In genomic region chr15:89809787-89810148, GRCh38 we compare ENCODE assay signal across 1 cellular context.
A peak's percentile ranks its signal among the peaks of the same experiment; 100 is the strongest.
TF ChIP-seq lines count a peak whose summit lies in the region.

No MANE protein-coding gene starts in this region.

TF ChIP-seq in HepG2, 621 proteins besides CTCF, POLR2A, EP300 and RAD21 (continues in another document):
- TF ChIP-seq ZNF296 (CRISPR knock-in tag; conservative IDR thresholded peaks at IDR 0.05) (no peak), ZNF713 (CRISPR knock-in tag; IDR thresholded peaks at IDR 0.05) (no peak), LBX2 (CRISPR knock-in tag; IDR thresholded peaks at IDR 0.05; ENCODE audit: borderline replicate concordance) (no peak), ATF7 (IDR thresholded peaks at IDR 0.05) (no peak), ATF7 (CRISPR knock-in tag; IDR thresholded peaks at IDR 0.05) (no peak), SOX5 (CRISPR knock-in tag; IDR thresholded peaks at IDR 0.05; ENCODE audit: borderline replicate concordance) (no peak), ZNF33A (CRISPR knock-in tag; IDR thresholded peaks at IDR 0.05; ENCODE audit: borderline replicate concordance) (no peak), SP1 (IDR thresholded peaks at IDR 0.05) (no peak), SP1 (CRISPR knock-in tag; IDR thresholded peaks at IDR 0.05) (0 out of 2 replicates have a peak, but pooled peaks have one; percentile 16), ETV5 (CRISPR knock-in tag; IDR thresholded peaks at IDR 0.05; ENCODE audit: borderline replicate concordance) (no peak), FOXK1 (CRISPR knock-in tag; IDR thresholded peaks at IDR 0.05; ENCODE audit: borderline replicate concordance, low read depth) (peak; percentile 1; the same call in 1 of the 2 replicates), E2F5 (CRISPR knock-in tag; conservative IDR thresholded peaks at IDR 0.05) (0 out of 2 replicates have a peak, but pooled peaks have one; percentile 1), LCORL (IDR thresholded peaks at IDR 0.05) (no peak), LCORL (CRISPR knock-in tag; IDR thresholded peaks at IDR 0.05) (no peak), MAZ (IDR thresholded peaks at IDR 0.05; ENCODE audit: borderline replicate concordance, low read depth, low read length) (no peak), MAZ (CRISPR knock-in tag; IDR thresholded peaks at IDR 0.05; ENCODE audit: low read depth) (no peak), NR3C1 (CRISPR knock-in tag; IDR thresholded peaks at IDR 0.05) (no peak), KDM2A (CRISPR knock-in tag; IDR thresholded peaks at IDR 0.05; ENCODE audit: borderline replicate concordance, low read depth) (no peak), ZBTB1 (CRISPR knock-in tag; IDR thresholded peaks at IDR 0.05; ENCODE audit: borderline replicate concordance) (no peak), ATF6 (CRISPR knock-in tag; conservative IDR thresholded peaks at IDR 0.05) (no peak), ZMYM3 (CRISPR knock-in tag; IDR thresholded peaks at IDR 0.05) (peak; percentile 75), NFE2L1 (CRISPR knock-in tag; IDR thresholded peaks at IDR 0.05; ENCODE audit: borderline replicate concordance) (no peak), RERE (CRISPR knock-in tag; IDR thresholded peaks at IDR 0.05; ENCODE audit: low read depth) (no peak), ZNF446 (CRISPR knock-in tag; IDR thresholded peaks at IDR 0.05) (no peak), DMAP1 (CRISPR knock-in tag; IDR thresholded peaks at IDR 0.05) (no peak), HNF4A (CRISPR knock-in tag; IDR thresholded peaks at IDR 0.05) (0 out of 2 replicates have a peak, but pooled peaks have one; percentile 2), ZNF674 (CRISPR knock-in tag; IDR thresholded peaks at IDR 0.05; ENCODE audit: low read depth) (no peak), ZBTB49 (CRISPR knock-in tag; IDR thresholded peaks at IDR 0.05; ENCODE audit: borderline replicate concordance) (no peak), NCOA1 (CRISPR knock-in tag; IDR thresholded peaks at IDR 0.05) (no peak), KDM4B (CRISPR knock-in tag; IDR thresholded peaks at IDR 0.05) (no peak), SIN3A (IDR thresholded peaks at IDR 0.05; ENCODE audit: borderline replicate concordance, low read depth, low read length) (no peak), ZNF546 (CRISPR knock-in tag; conservative IDR thresholded peaks at IDR 0.05) (0 out of 2 replicates have a peak, but pooled peaks have one; percentile 8), FOXP1 (IDR thresholded peaks at IDR 0.05) (no peak), FOXP1 (CRISPR knock-in tag; IDR thresholded peaks at IDR 0.05) (no peak), ZFP91 (CRISPR knock-in tag; IDR thresholded peaks at IDR 0.05; ENCODE audit: borderline replicate concordance) (no peak), SP2 (CRISPR knock-in tag; IDR thresholded peaks at IDR 0.05) (no peak), ARNT (IDR thresholded peaks at IDR 0.05) (no peak), GLMP (CRISPR knock-in tag; IDR thresholded peaks at IDR 0.05; ENCODE audit: borderline replicate concordance) (no peak), ZNF280D (CRISPR knock-in tag; IDR thresholded peaks at IDR 0.05) (peak; percentile 5; the same call in 1 of the 2 replicates), ZNF431 (CRISPR knock-in tag; IDR thresholded peaks at IDR 0.05; ENCODE audit: borderline replicate concordance, low read depth) (no peak), ADNP (CRISPR knock-in tag; IDR thresholded peaks at IDR 0.05) (0 out of 2 replicates have a peak, but pooled peaks have one; percentile 50), ATF5 (CRISPR knock-in tag; IDR thresholded peaks at IDR 0.05; ENCODE audit: low read depth) (no peak), SNAPC2 (CRISPR knock-in tag; IDR thresholded peaks at IDR 0.05) (no peak), ZNF597 (CRISPR knock-in tag; IDR thresholded peaks at IDR 0.05) (no peak), ZNF564 (CRISPR knock-in tag; IDR thresholded peaks at IDR 0.05) (no peak)
